1 cellular context compared by ENCODE assay signal in the genomic region with DNA sequence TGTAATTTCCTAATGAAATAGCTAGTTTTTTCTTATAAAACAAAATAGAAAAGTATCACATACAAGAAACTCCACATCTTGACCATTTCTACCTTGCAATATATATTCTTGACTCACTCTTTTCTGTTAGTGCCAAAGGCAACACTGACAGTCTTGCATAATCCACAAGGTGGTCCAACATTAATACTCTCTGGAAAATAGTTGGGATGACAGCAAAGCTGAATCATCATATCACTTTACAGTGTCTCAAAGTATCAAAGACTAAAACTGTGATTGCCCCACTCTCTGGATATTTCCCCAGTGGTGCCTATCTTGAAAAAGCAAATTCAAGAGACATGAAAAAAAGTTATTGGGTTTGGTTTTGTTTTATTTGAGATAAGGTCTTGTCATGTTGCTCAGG.
TF ChIP-seq lines count a peak whose summit lies in the region.

No MANE protein-coding gene starts in this region.

TF ChIP-seq in A549, 52 proteins besides CTCF, POLR2A, EP300 and RAD21 (continued from another document):
- TF ChIP-seq CEBPB (IDR thresholded peaks at IDR 0.05) (peak; percentile 97 to 98), FOXS1 (CRISPR knock-in tag; IDR thresholded peaks at IDR 0.05) (peak; percentile 94), GATA3 (IDR thresholded peaks at IDR 0.05; ENCODE audit: borderline replicate concordance) (peak; percentile 89)
- TF ChIP-seq, protein P1, sequence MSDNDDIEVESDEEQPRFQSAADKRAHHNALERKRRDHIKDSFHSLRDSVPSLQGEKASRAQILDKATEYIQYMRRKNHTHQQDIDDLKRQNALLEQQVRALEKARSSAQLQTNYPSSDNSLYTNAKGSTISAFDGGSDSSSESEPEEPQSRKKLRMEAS (IDR thresholded peaks at IDR 0.05) = peak; percentile 54
